8 cellular contexts compared by ENCODE assay signal in the genomic region with DNA sequence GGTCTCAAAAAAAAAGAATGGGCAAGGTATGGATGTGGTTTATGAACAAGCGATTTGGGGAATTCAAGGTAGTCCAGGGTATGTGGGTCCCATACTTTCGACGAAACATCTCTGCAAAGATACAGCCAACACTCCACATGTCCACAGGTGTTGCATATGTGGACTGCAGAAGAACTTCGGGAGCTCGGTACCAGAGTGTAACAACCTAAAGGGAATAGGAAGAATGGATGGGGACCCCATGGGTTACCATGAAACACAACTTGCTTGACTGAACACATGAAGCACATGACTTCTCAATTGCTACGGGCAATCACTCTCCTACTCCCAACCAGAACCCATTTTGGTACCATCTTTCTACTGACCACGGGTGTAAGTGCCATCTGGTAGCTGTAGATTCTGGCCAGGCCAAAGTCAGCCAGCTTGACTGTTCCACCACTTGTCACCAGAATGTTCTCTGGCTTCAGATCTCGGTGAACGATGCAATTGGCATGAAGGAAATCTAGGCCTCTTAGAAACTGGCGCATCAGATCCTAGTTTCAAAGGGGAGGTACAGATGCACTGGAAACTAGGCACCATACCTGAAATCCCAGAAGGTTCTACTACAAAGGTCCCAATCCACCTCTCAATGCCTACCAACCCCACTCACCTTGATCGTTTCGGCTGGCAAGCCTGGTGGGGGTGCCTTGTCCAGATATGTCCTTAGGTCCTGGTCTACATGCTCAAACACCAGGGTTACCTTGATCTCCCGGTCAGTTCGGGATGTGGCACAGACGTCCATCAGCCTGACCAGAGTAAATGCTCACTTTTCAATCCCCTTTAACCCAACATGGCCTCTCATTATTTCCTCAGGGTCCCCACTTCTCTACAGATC. TPM values are rescaled to one million over a fixed set of nuclear protein-coding genes. Genes with fewer than 3 reads are reported as not detected.
DNase-seq lines count a peak whose midpoint lies in the region; ATAC-seq, FAIRE-seq and TF ChIP-seq lines count a peak whose summit lies in the region.

No MANE protein-coding gene starts in this region.

- RAD21 ChIA-PET in GM12878 (lab: Charles Lee; ENCODE audit: unreplicated experiment): interaction anchor here (1.2 kb wide), 1 partner anchor 9 kb away, joined by 3 read pairs; no protein-coding TSS in a partner anchor

- peaks cover 48% of the 10 kb centered on the region for H3K36me3 ChIP-seq in left ventricle myocardium inferior
- peaks cover 6 to 7% of the 10 kb centered on the region in 2 experiments for H3K36me3 ChIP-seq in GM12878 (ENCODE audit: control insufficient read depth in 2 of 2, insufficient read depth in 2 of 2, low read length in 1 of 2)
- peaks cover 46% of the 10 kb centered on the region for H3K36me3 ChIP-seq in lower lobe of right lung
- H3K36me3 ChIP-seq in upper lobe of right lung: peaks cover 40% of the 10 kb centered on the region

- FAIRE-seq in GM12878 (lab: Jason Lieb, UNC): no peak

- DNase-seq in left ventricle myocardium inferior (no peak), left cardiac atrium (no peak), GM12878 (ENCODE audit: low read depth, low spot score) (no peak), lower lobe of right lung (no peak), upper lobe of right lung (no peak), NCI-H345 treated with DMSO at 0.1 percent for 48 hours (lab: John Stamatoyannopoulos, UW; ENCODE audit: unreplicated experiment) (no peak), DMS79 (lab: John Stamatoyannopoulos, UW) (no peak)

- H3K4me2 ChIP-seq in GM12878 (ENCODE audit: control insufficient read depth, insufficient read depth): peak overlapping the region; percentile 78

- TF ChIP-seq POLR2A in GM12878 (IDR thresholded peaks at IDR 0.05; ENCODE audit: low read depth, low read length): no peak

- H3K4me3 ChIP-seq in left ventricle myocardium inferior (peak overlapping the region; percentile 81), GM12878 (peak overlapping the region; percentile 79), lower lobe of right lung (peak overlapping the region; percentile 84), upper lobe of right lung (peak overlapping the region; percentile 92)

- ATAC-seq in left cardiac atrium (no peak), GM12878 (no peak), lower lobe of right lung (no peak), upper lobe of right lung (no peak), HG03139 (IDR thresholded peaks at IDR 0.05; ENCODE audit: unreplicated experiment) (no peak)

- TF ChIP-seq CTCF in left ventricle myocardium inferior (IDR thresholded peaks at IDR 0.05; ENCODE audit: borderline replicate concordance) (no peak), GM12878 (IDR thresholded peaks at IDR 0.05 in 2 of 3, conservative IDR thresholded peaks at IDR 0.05 in 1 of 3; ENCODE audit: control insufficient read depth in 2 of 3, extremely low read depth in 1 of 3, insufficient read depth in 1 of 3, low read depth in 3 of 3, low read length in 3 of 3) (no peak), lower lobe of right lung (IDR thresholded peaks at IDR 0.05) (no peak), upper lobe of right lung (IDR thresholded peaks at IDR 0.05) (no peak)

- in situ Hi-C loops in GM12878 (cut with MboI): no loop called here

- intact Hi-C loops in left ventricle myocardium inferior (cut with micrococcal nuclease) (no loop called here), left cardiac atrium (cut with DNase I) (no loop called here), GM12878 (cut with micrococcal nuclease; ENCODE audit: unreplicated experiment) (loop anchor here (10.0 kb wide), 1 partner anchor 276 kb away; a partner anchor contains a TSS), lower lobe of right lung (cut with DNase I) (no loop called here), upper lobe of right lung (cut with DNase I) (no loop called here)

- peak overlapping the region; percentile 99 for H3K9ac ChIP-seq in GM12878 (ENCODE audit: control insufficient read depth, insufficient read depth, low read length)

- CTCF ChIA-PET in GM12878 (lab: Yijun Ruan, JAX): interaction anchor here (0.8 to 1.9 kb wide), 2 partner anchors 10 to 32 kb away, joined by 3 to 9 read pairs; no protein-coding TSS in a partner anchor

- SMC1A ChIA-PET in GM12878 (lab: Charles Lee; ENCODE audit: uncharacterized antibody, unreplicated experiment): interaction anchor here (1.8 kb wide), 1 partner anchor 9 kb away, joined by 4 read pairs; no protein-coding TSS in a partner anchor

- POLR2A ChIA-PET in GM12878 (lab: Charles Lee): interaction anchor here (0.8 kb wide), 1 partner anchor 9 kb away, joined by 3 read pairs; no protein-coding TSS in a partner anchor

- no peaks in the 10 kb centered on the region for H4K20me1 ChIP-seq in GM12878 (ENCODE audit: control insufficient read depth, insufficient read depth)

- H3K27me3 ChIP-seq in left ventricle myocardium inferior (ENCODE audit: low read depth) (no peaks in the 10 kb centered on the region), GM12878 (replicated peaks in 1 of 2; ENCODE audit: control insufficient read depth in 2 of 2, insufficient read depth in 2 of 2, low read length in 1 of 2) (no peaks in the 10 kb centered on the region), lower lobe of right lung (ENCODE audit: low read depth) (no peaks in the 10 kb centered on the region), upper lobe of right lung (no peaks in the 10 kb centered on the region)

- H3K4me1 ChIP-seq in left ventricle myocardium inferior (peaks cover 49% of the 10 kb centered on the region), GM12878 (ENCODE audit: control insufficient read depth, insufficient read depth, low read length) (peaks cover 25% of the 10 kb centered on the region), lower lobe of right lung (peaks cover 42% of the 10 kb centered on the region), upper lobe of right lung (peaks cover 34% of the 10 kb centered on the region)

- peak overlapping the region; percentile 92 for H3K27ac ChIP-seq in left ventricle myocardium inferior (replicated peaks)
- H3K27ac ChIP-seq in GM12878 (ENCODE audit: control insufficient read depth, insufficient read depth): peak overlapping the region; percentile 94
- peak overlapping the region; percentile 89 for H3K27ac ChIP-seq in lower lobe of right lung
- peak overlapping the region; percentile 91 for H3K27ac ChIP-seq in upper lobe of right lung

- TF ChIP-seq RAD21 in GM12878 (IDR thresholded peaks at IDR 0.05; ENCODE audit: insufficient read depth, low read depth, low read length): no peak

- BruUV-seq in GM12878 (replicated peaks; lab: Mats Ljungman, UMichigan): no TSS peak

- TF ChIP-seq EP300 in GM12878 (IDR thresholded peaks at IDR 0.05; ENCODE audit: borderline replicate concordance in 1 of 2, control insufficient read depth in 1 of 2, low read depth in 2 of 2, low read length in 2 of 2): no peak

- H2AFZ ChIP-seq in GM12878 (ENCODE audit: control insufficient read depth, low read depth, low read length): no peak overlapping the region

- WGBS in GM12878 (ENCODE audit: insufficient coverage, insufficient replicate concordance, low lambda C conversion rate, missing lambda C conversion rate): 80% methylated on average over 15 of the region's 15 CpGs

- H3K9me3 ChIP-seq in left ventricle myocardium inferior (replicated peaks) (no peaks in the 10 kb centered on the region), GM12878 (replicated peaks; ENCODE audit: control insufficient read depth, insufficient read depth, low read length) (no peaks in the 10 kb centered on the region), lower lobe of right lung (no peaks in the 10 kb centered on the region), upper lobe of right lung (no peaks in the 10 kb centered on the region)

- H3K79me2 ChIP-seq in GM12878 (ENCODE audit: control insufficient read depth, insufficient read depth, low read length): peaks cover 30% of the 10 kb centered on the region

RNA-seq across cellular contexts. Expression of a gene that starts 1.3 kb away (rescaled TPM):
- total RNA-seq in left ventricle myocardium inferior (41.3 TPM), left cardiac atrium (10 to 100 TPM; 45.2 to 62.0 TPM), GM12878 (2014; rRNA removed) (201 and 202 TPM in 2 replicates), GM12878 (2014; rRNA removed; fragmentation: Illumina TruSeq; extraction: Trizol) (116 and 120 TPM in 2 replicates), GM12878 (2021) (189 TPM in 2 replicates), lower lobe of right lung (68.4 TPM), upper lobe of right lung (77.6 TPM)
- total RNA-seq in GM12878 (2013; cell fraction: nucleolus; rRNA removed): 35.5 and 41.8 TPM in 2 replicates
- polyA plus RNA-seq in GM12878 (2011; ENCODE audit: low read depth): 74.3 TPM
- polyA plus RNA-seq in GM12878 (2011; rRNA removed) (155 and 251 TPM in 2 replicates), GM12878 (2014; fragmentation: Illumina TruSeq; extraction: Trizol) (213 and 240 TPM in 2 replicates), GM12878 (2014; fragmentation: Nextera tagmentation; extraction: Ambion mirVana) (10 to 100 TPM; 26.1 to 45.7 TPM), GM12878 (2014; rRNA removed) (237 and 311 TPM in 2 replicates), GM12878 (2016; fragmentation: Nextera tagmentation; extraction: Ambion mirVana) (100 to 1,000 TPM; 344 to 385 TPM)
- polyA plus RNA-seq in GM12878 (2011; cell fraction: cytosol; rRNA removed): 241 and 318 TPM in 2 replicates
- polyA plus RNA-seq in GM12878 (2011; cell fraction: nucleus; rRNA removed): 132 and 140 TPM in 2 replicates
- 98.0 and 98.2 TPM in 2 replicates for polyA plus RNA-seq in GM12878 (2012)
- 134 and 149 TPM in 2 replicates for polyA minus RNA-seq in GM12878 (2011; rRNA and poly(A)+ RNA removed)
- polyA minus RNA-seq in GM12878 (2011; cell fraction: cytosol; rRNA and poly(A)+ RNA removed): 49.7 and 57.6 TPM in 2 replicates
- 32.0 and 54.1 TPM in 2 replicates for polyA minus RNA-seq in GM12878 (2011; cell fraction: nucleus; rRNA and poly(A)+ RNA removed)

RNA-seq across cellular contexts. Expression of a gene that starts 4.1 kb away (rescaled TPM):
- total RNA-seq in left ventricle myocardium inferior: 13.8 TPM
- 10 to 100 TPM; 11.7 to 15.0 TPM for total RNA-seq in left cardiac atrium
- total RNA-seq in GM12878 (2013; cell fraction: nucleolus; rRNA removed): 20.5 and 20.9 TPM in 2 replicates
- total RNA-seq in GM12878 (2014; rRNA removed): 15.6 and 17.6 TPM in 2 replicates
- 10.3 and 10.4 TPM in 2 replicates for total RNA-seq in GM12878 (2014; rRNA removed; fragmentation: Illumina TruSeq; extraction: Trizol)
- 25.5 and 26.7 TPM in 2 replicates for total RNA-seq in GM12878 (2021)
- 7.7 TPM for polyA plus RNA-seq in GM12878 (2011; ENCODE audit: low read depth)
- polyA plus RNA-seq in GM12878 (2011; rRNA removed): 11.1 and 16.6 TPM in 2 replicates
- polyA plus RNA-seq in GM12878 (2011; cell fraction: cytosol; rRNA removed): 20.0 and 26.5 TPM in 2 replicates
- polyA plus RNA-seq in GM12878 (2011; cell fraction: nucleus; rRNA removed): 36.0 and 36.4 TPM in 2 replicates
- 18.9 and 20.4 TPM in 2 replicates for polyA plus RNA-seq in GM12878 (2012)
- polyA plus RNA-seq in GM12878 (2014; fragmentation: Illumina TruSeq; extraction: Trizol): 17.9 and 20.6 TPM in 2 replicates
- polyA plus RNA-seq in GM12878 (2014; fragmentation: Nextera tagmentation; extraction: Ambion mirVana): 1 to 10 TPM; 2.4 to 5.1 TPM
- polyA plus RNA-seq in GM12878 (2014; rRNA removed): 29.3 and 32.3 TPM in 2 replicates
- polyA plus RNA-seq in GM12878 (2016; fragmentation: Nextera tagmentation; extraction: Ambion mirVana): 1 to 10 TPM; 3.3 to 4.0 TPM
- polyA minus RNA-seq in GM12878 (2011; rRNA and poly(A)+ RNA removed): 17.7 and 24.6 TPM in 2 replicates
- polyA minus RNA-seq in GM12878 (2011; cell fraction: cytosol; rRNA and poly(A)+ RNA removed): 4.9 and 6.8 TPM in 2 replicates
- 7.3 and 12.1 TPM in 2 replicates for polyA minus RNA-seq in GM12878 (2011; cell fraction: nucleus; rRNA and poly(A)+ RNA removed)
- total RNA-seq in lower lobe of right lung: 20.0 TPM
- total RNA-seq in upper lobe of right lung: 21.2 TPM

RNA-seq across cellular contexts. Expression of a gene that starts 6.0 kb away (rescaled TPM):
- total RNA-seq in left ventricle myocardium inferior (27.2 TPM), left cardiac atrium (10 to 100 TPM; 34.9 to 37.1 TPM), GM12878 (2014; rRNA removed) (24.8 and 32.7 TPM in 2 replicates), GM12878 (2014; rRNA removed; fragmentation: Illumina TruSeq; extraction: Trizol) (18.8 and 21.7 TPM in 2 replicates), GM12878 (2021) (11.8 and 13.8 TPM in 2 replicates), lower lobe of right lung (41.1 TPM), upper lobe of right lung (39.9 TPM)
- 28.1 and 28.4 TPM in 2 replicates for total RNA-seq in GM12878 (2013; cell fraction: nucleolus; rRNA removed)
- polyA plus RNA-seq in GM12878 (2011; ENCODE audit: low read depth): 16.0 TPM
- polyA plus RNA-seq in GM12878 (2011; rRNA removed) (32.2 and 40.4 TPM in 2 replicates), GM12878 (2014; fragmentation: Illumina TruSeq; extraction: Trizol) (24.7 and 27.0 TPM in 2 replicates), GM12878 (2014; fragmentation: Nextera tagmentation; extraction: Ambion mirVana) (10 to 100 TPM; 23.4 to 25.1 TPM), GM12878 (2014; rRNA removed) (19.0 and 20.8 TPM in 2 replicates), GM12878 (2016; fragmentation: Nextera tagmentation; extraction: Ambion mirVana) (10 to 100 TPM; 27.7 to 30.0 TPM)
- 23.1 and 29.6 TPM in 2 replicates for polyA plus RNA-seq in GM12878 (2011; cell fraction: cytosol; rRNA removed)
- polyA plus RNA-seq in GM12878 (2011; cell fraction: nucleus; rRNA removed): 16.6 and 19.0 TPM in 2 replicates
- polyA plus RNA-seq in GM12878 (2012): 27.7 and 28.4 TPM in 2 replicates
- polyA minus RNA-seq in GM12878 (2011; rRNA and poly(A)+ RNA removed): 24.3 and 40.1 TPM in 2 replicates
- 8.2 and 9.2 TPM in 2 replicates for polyA minus RNA-seq in GM12878 (2011; cell fraction: cytosol; rRNA and poly(A)+ RNA removed)
- 10.5 and 15.4 TPM in 2 replicates for polyA minus RNA-seq in GM12878 (2011; cell fraction: nucleus; rRNA and poly(A)+ RNA removed)

RNA-seq across cellular contexts. Expression of a gene that starts 12.3 kb away (rescaled TPM):
- 6.5 TPM for total RNA-seq in left ventricle myocardium inferior
- 1 to 10 TPM; 3.2 to 5.0 TPM for total RNA-seq in left cardiac atrium
- 13.0 and 14.1 TPM in 2 replicates for total RNA-seq in GM12878 (2013; cell fraction: nucleolus; rRNA removed)
- total RNA-seq in GM12878 (2014; rRNA removed): 11.1 and 14.1 TPM in 2 replicates
- 10.2 and 13.9 TPM in 2 replicates for total RNA-seq in GM12878 (2014; rRNA removed; fragmentation: Illumina TruSeq; extraction: Trizol)
- total RNA-seq in GM12878 (2021): 17.9 and 19.8 TPM in 2 replicates
- 6.7 TPM for polyA plus RNA-seq in GM12878 (2011; ENCODE audit: low read depth)
- polyA plus RNA-seq in GM12878 (2011; rRNA removed): 11.6 and 13.9 TPM in 2 replicates
- polyA plus RNA-seq in GM12878 (2011; cell fraction: cytosol; rRNA removed): 10.5 and 13.7 TPM in 2 replicates
- 28.7 and 34.5 TPM in 2 replicates for polyA plus RNA-seq in GM12878 (2011; cell fraction: nucleus; rRNA removed)
- 9.1 and 10.5 TPM in 2 replicates for polyA plus RNA-seq in GM12878 (2012)
- 6.8 and 10.6 TPM in 2 replicates for polyA plus RNA-seq in GM12878 (2014; fragmentation: Illumina TruSeq; extraction: Trizol)
- polyA plus RNA-seq in GM12878 (2014; fragmentation: Nextera tagmentation; extraction: Ambion mirVana): under 1 TPM; 0.29 to 0.47 TPM
- 11.3 and 13.6 TPM in 2 replicates for polyA plus RNA-seq in GM12878 (2014; rRNA removed)
- polyA plus RNA-seq in GM12878 (2016; fragmentation: Nextera tagmentation; extraction: Ambion mirVana): 1 to 10 TPM; 2.5 to 2.8 TPM
- polyA minus RNA-seq in GM12878 (2011; rRNA and poly(A)+ RNA removed): 9.4 and 16.3 TPM in 2 replicates
- polyA minus RNA-seq in GM12878 (2011; cell fraction: cytosol; rRNA and poly(A)+ RNA removed): 6.4 and 8.3 TPM in 2 replicates
- 8.0 and 19.8 TPM in 2 replicates for polyA minus RNA-seq in GM12878 (2011; cell fraction: nucleus; rRNA and poly(A)+ RNA removed)
- total RNA-seq in lower lobe of right lung: 5.7 TPM
- 5.4 TPM for total RNA-seq in upper lobe of right lung

RNA-seq across cellular contexts. Expression of a gene that starts 16.1 kb away (rescaled TPM):
- total RNA-seq in left ventricle myocardium inferior (not detected), left cardiac atrium (1 to 10 TPM in 1 of 2 donors, under 1 TPM in 1; 0.44 to 1.5 TPM), GM12878 (2014; rRNA removed) (0.79 and 0.87 TPM in 2 replicates), GM12878 (2014; rRNA removed; fragmentation: Illumina TruSeq; extraction: Trizol) (0.41 and 0.72 TPM in 2 replicates), GM12878 (2021) (1.0 and 2.7 TPM in 2 replicates), lower lobe of right lung (1.1 TPM), upper lobe of right lung (2.0 TPM)
- total RNA-seq in GM12878 (2013; cell fraction: nucleolus; rRNA removed): 3.3 and 4.2 TPM in 2 replicates
- 0.47 TPM for polyA plus RNA-seq in GM12878 (2011; ENCODE audit: low read depth)
- polyA plus RNA-seq in GM12878 (2011; rRNA removed) (1.8 and 2.0 TPM in 2 replicates), GM12878 (2014; fragmentation: Illumina TruSeq; extraction: Trizol) (0.57 and 1.2 TPM in 2 replicates), GM12878 (2014; fragmentation: Nextera tagmentation; extraction: Ambion mirVana) (under 1 TPM; 0.10 to 0.35 TPM), GM12878 (2014; rRNA removed) (1.8 and 1.9 TPM in 2 replicates), GM12878 (2016; fragmentation: Nextera tagmentation; extraction: Ambion mirVana) (1 to 10 TPM in 1 of 2 experiments, under 1 TPM in 1; 0.95 to 1.3 TPM)
- 1.4 and 2.9 TPM in 2 replicates for polyA plus RNA-seq in GM12878 (2011; cell fraction: cytosol; rRNA removed)
- polyA plus RNA-seq in GM12878 (2011; cell fraction: nucleus; rRNA removed): 18.3 and 22.8 TPM in 2 replicates
- 1.2 TPM in 2 replicates for polyA plus RNA-seq in GM12878 (2012)
- 0.44 and 1.5 TPM in 2 replicates for polyA minus RNA-seq in GM12878 (2011; rRNA and poly(A)+ RNA removed)
- 1.9 and 2.1 TPM in 2 replicates for polyA minus RNA-seq in GM12878 (2011; cell fraction: cytosol; rRNA and poly(A)+ RNA removed)
- polyA minus RNA-seq in GM12878 (2011; cell fraction: nucleus; rRNA and poly(A)+ RNA removed): 5.1 and 7.7 TPM in 2 replicates
